Comparison of ENCODE assay signal across 20 cellular contexts in the genomic region with DNA sequence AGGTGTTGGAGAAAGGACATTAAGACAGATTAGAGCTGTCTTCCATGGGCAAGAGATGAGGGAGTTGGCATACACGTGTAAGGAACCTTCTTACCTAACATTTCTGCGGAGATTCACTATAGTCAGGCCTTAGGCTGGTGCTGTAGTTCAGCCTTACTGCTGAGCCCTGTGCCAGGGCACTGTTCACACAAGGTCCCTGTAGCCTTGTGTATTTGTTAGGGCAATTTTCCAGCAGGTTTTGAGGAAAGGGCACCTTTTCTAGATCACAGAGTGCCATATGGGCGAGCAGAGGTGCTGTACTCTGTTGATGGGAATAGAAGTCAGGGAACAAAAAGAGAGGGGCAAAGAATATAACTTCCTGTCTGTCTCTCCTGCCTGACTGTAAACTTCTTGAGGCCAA. TPM values are rescaled to one million over a fixed set of nuclear protein-coding genes. Genes with fewer than 3 reads are reported as not detected.
"Had no signal": no experiment of that assay in that cellular context is flagged by ENCODE, and none has a peak within 500 bp of the region (broad histone marks: within the 10 kb centered on the region; RNA-seq: fewer than 3 reads in every experiment).

No MANE protein-coding gene starts in this region.

- H3K9me3 ChIP-seq: MG63, Peyer's patch had no signal

- H3K36me3 ChIP-seq: MG63, Peyer's patch had no signal

- ATAC-seq: activated CD4-positive, CD25-positive, alpha-beta regulatory T cell treated with anti-CD3 and anti-CD28 coated beads, Interleukin-2, amount 50 U/mL, for 24 hours; activated CD8-positive, alpha-beta T cell treated with anti-CD3 and anti-CD28 coated beads for 36 hours; activated T-cell treated with anti-CD3 and anti-CD28 coated beads, Interleukin-2, amount 50 U/mL, for 72 hours had no signal

- H3K4me3 ChIP-seq: MG63, Peyer's patch had no signal

- H3K27me3 ChIP-seq: MG63, Peyer's patch had no signal

- H3K9ac ChIP-seq: KMS-11 had no signal

- DNase-seq: activated CD4-positive, alpha-beta T cell treated with anti-CD3 and anti-CD28 coated beads for 4 hours; activated CD8-positive, alpha-beta memory T cell treated with anti-CD3 and anti-CD28 coated beads, Interleukin-2, amount 50 U/mL, for 4 hours; activated CD8-positive, alpha-beta T cell treated with anti-CD3 and anti-CD28 coated beads for 36 hours; activated gamma-delta T cell treated with Interleukin-2 at 50 U/mL for 16 hours; activated naive CD4-positive, alpha-beta T cell treated with anti-CD3 and anti-CD28 coated beads, Interleukin-2, amount 50 U/mL, for 16 hours; activated naive CD8-positive, alpha-beta T cell treated with anti-CD3 and anti-CD28 coated beads, Interleukin-2, amount 10 ng/mL, durations not matched to agents 7 days and 5 days; activated T-cell treated with anti-CD3 and anti-CD28 coated beads, Interleukin-2, amount 50 U/mL, for 72 hours; MG63; MV-4-11; NCI-H1092 treated with DMSO at 0.1 percent for 48 hours; NCI-H1417 treated with DMSO at 0.1 percent for 48 hours; NCI-H1694; NCI-H2029; NCI-H510A treated with DMSO at 0.1 percent for 48 hours; NCI-H69; Peyer's patch; SHP77 treated with DMSO at 0.1 percent for 48 hours had no signal

- H3K27ac ChIP-seq: KMS-11, RWPE1 had no signal

- H3K4me2 ChIP-seq: KMS-11 had no signal

RNA-seq across cellular contexts. Expression of a gene that starts 15.6 kb away (rescaled TPM):
- total RNA-seq: activated CD8-positive, alpha-beta T cell treated with anti-CD3 and anti-CD28 coated beads for 36 hours; activated naive CD8-positive, alpha-beta T cell treated with anti-CD3 and anti-CD28 coated beads, Interleukin-2, amount 10 ng/mL, durations not matched to agents 7 days and 5 days had no signal
